ENCODE assay signal across 16 cellular contexts in genomic region chr22:42363851-42364250, GRCh38.
DNase-seq lines count a peak whose midpoint lies in the region; ATAC-seq and TF ChIP-seq lines count a peak whose summit lies in the region.
"Had no signal": no experiment of that assay in that cellular context is flagged by ENCODE, and none has a peak within 500 bp of the region (broad histone marks: within the 10 kb centered on the region; RNA-seq: fewer than 3 reads in every experiment).

No MANE protein-coding gene starts in this region.

- H2AFZ ChIP-seq in mesenchymal stem cell (ENCODE audit: low read depth, low read length) = no peak overlapping the region
- H2AFZ ChIP-seq in neural progenitor cell (replicated peaks) = no peak overlapping the region
- H2AFZ ChIP-seq in PC-9 = no peak overlapping the region

- no peak overlapping the region for H2BK5ac ChIP-seq in mesenchymal stem cell (ENCODE audit: low read depth, low read length, poor library complexity, severe bottlenecking)

- BruUV-seq in PC-9 (replicated peaks; lab: Mats Ljungman, UMichigan) = no TSS peak

- no peaks in the 10 kb centered on the region for H3K9me2 ChIP-seq in PC-9 (ENCODE audit: insufficient read depth)

- H3K36me3 ChIP-seq in SK-N-MC (ENCODE audit: insufficient read depth, low read length) = no peaks in the 10 kb centered on the region
- H3K36me3 ChIP-seq in mesenchymal stem cell (ENCODE audit: control insufficient read depth in 1 of 2, insufficient read depth in 2 of 2, low read depth in 1 of 2, low read length in 2 of 2) = no peaks in the 10 kb centered on the region
- no peaks in the 10 kb centered on the region for H3K36me3 ChIP-seq in neural progenitor cell
- no peaks in the 10 kb centered on the region for H3K36me3 ChIP-seq in PC-9 (ENCODE audit: low read depth)
- H3K36me3 ChIP-seq: BLaER1 treated with 17β-estradiol and CSF1 and Interleukin-3, amounts not matched to agents 10 nM and 100 nM; HAP-1; MG63 had no signal

- H3K4me3 ChIP-seq in SK-N-MC (peak overlapping the region; percentile 68), mesenchymal stem cell (ENCODE audit: insufficient read depth in 1 of 2, low read depth in 1 of 2, low read length in 2 of 2) (no peak overlapping the region), neural progenitor cell (no peak overlapping the region), PC-9 (no peak overlapping the region)
- H3K4me3 ChIP-seq: BLaER1 treated with 17β-estradiol and CSF1 and Interleukin-3, amounts not matched to agents 10 nM and 100 nM; HAP-1; MG63 had no signal

- peak overlapping the region; percentile 57 for H3K4me3 Mint-ChIP-seq in neural progenitor cell
- no peak overlapping the region for H3K4me3 Mint-ChIP-seq in nephron progenitor cell
- H3K4me3 Mint-ChIP-seq: CD8-positive, alpha-beta memory T cell had no signal

- ATAC-seq in GM21381 (IDR thresholded peaks at IDR 0.05; ENCODE audit: unreplicated experiment) = no peak

- H3F3A ChIP-seq in neural progenitor cell (ENCODE audit: low read depth) (peaks cover 38% of the 10 kb centered on the region), PC-9 (ENCODE audit: insufficient read depth, low read depth) (no peaks in the 10 kb centered on the region)

- H3K9me3 Mint-ChIP-seq in neural progenitor cell (no peaks in the 10 kb centered on the region), nephron progenitor cell (no peaks in the 10 kb centered on the region)

- CTCF ChIA-PET in PC-9 (lab: Charles Lee) = interaction anchor here (0.6 to 0.7 kb wide), 2 partner anchors 50 to 87 kb away, joined by 3 to 5 read pairs; no protein-coding TSS in a partner anchor

- intact Hi-C loops in PC-9 (cut with micrococcal nuclease; ENCODE audit: unreplicated experiment) = no loop called here

- DNase-seq in ELF-1 (ENCODE audit: low read depth, low spot score) (peak; percentile 75), SK-N-MC (ENCODE audit: low read depth, low spot score) (no peak), mesenchymal stem cell (no peak), neural progenitor cell (ENCODE audit: low spot score) (peak; percentile 47), anterior cingulate cortex (lab: John Stamatoyannopoulos, UW) (no peak), nephron progenitor cell (no peak), PC-9 (no peak)
- DNase-seq: CD8-positive, alpha-beta memory T cell; Kasumi-1; NCI-H1048; NCI-H1436; NCI-H1930 had no signal

- H3K27me3 Mint-ChIP-seq in neural progenitor cell (ENCODE audit: insufficient read depth, low read depth) = peaks cover 14% of the 10 kb centered on the region
- H3K27me3 Mint-ChIP-seq in nephron progenitor cell (ENCODE audit: low read depth, poor library complexity) = peaks cover 68% of the 10 kb centered on the region

- H3K4me1 Mint-ChIP-seq in neural progenitor cell (peaks cover 58% of the 10 kb centered on the region), nephron progenitor cell (peaks cover 35% of the 10 kb centered on the region)

- no peak overlapping the region for H3K14ac ChIP-seq in mesenchymal stem cell (ENCODE audit: low read length in 2 of 2)

- H4K20me1 ChIP-seq in neural progenitor cell (ENCODE audit: low read depth) (peaks cover 59% of the 10 kb centered on the region), PC-9 (ENCODE audit: insufficient read depth) (no peaks in the 10 kb centered on the region)

- H3K4me2 ChIP-seq in mesenchymal stem cell (ENCODE audit: low read length, poor library complexity, severe bottlenecking) = no peak overlapping the region
- H3K4me2 ChIP-seq in neural progenitor cell = peak overlapping the region; percentile 56
- H3K4me2 ChIP-seq in PC-9 = no peak overlapping the region

- H3K4me1 ChIP-seq in mesenchymal stem cell (ENCODE audit: control insufficient read depth, insufficient read depth, low read depth, low read length) (peaks cover 21% of the 10 kb centered on the region), neural progenitor cell (peaks cover 31% of the 10 kb centered on the region), PC-9 (replicated peaks; ENCODE audit: insufficient read depth) (peaks cover 8% of the 10 kb centered on the region; the same call in 1 of the 2 replicates)

- H3K9ac ChIP-seq in SK-N-MC (ENCODE audit: insufficient read length) (peak overlapping the region; percentile 71), mesenchymal stem cell (ENCODE audit: low read length) (peak overlapping the region; percentile 12), neural progenitor cell (no peak overlapping the region)
- H3K9ac ChIP-seq: BLaER1 treated with 17β-estradiol and CSF1 and Interleukin-3, amounts not matched to agents 10 nM and 100 nM had no signal

- POLR2A ChIA-PET in PC-9 (lab: Charles Lee; ENCODE audit: unreplicated experiment) = no interaction called here

- H3K27ac ChIP-seq in SK-N-MC = peak overlapping the region; percentile 97
- H3K27ac ChIP-seq in mesenchymal stem cell (ENCODE audit: low read length, poor library complexity, severe bottlenecking) = no peak overlapping the region
- H3K27ac ChIP-seq in neural progenitor cell = no peak overlapping the region
- no peak overlapping the region for H3K27ac ChIP-seq in PC-9
- H3K27ac ChIP-seq: BLaER1 treated with 17β-estradiol and CSF1 and Interleukin-3, amounts not matched to agents 10 nM and 100 nM had no signal

- TF ChIP-seq CTCF in neural progenitor cell (IDR thresholded peaks at IDR 0.05) (no peak), nephron progenitor cell (IDR thresholded peaks at IDR 0.05) (no peak), PC-9 (conservative IDR thresholded peaks at IDR 0.05) (no peak)

- H3K36me3 Mint-ChIP-seq in neural progenitor cell = peaks cover 5% of the 10 kb centered on the region
- H3K36me3 Mint-ChIP-seq in nephron progenitor cell (ENCODE audit: low read depth) = no peaks in the 10 kb centered on the region
- H3K36me3 Mint-ChIP-seq: CD8-positive, alpha-beta memory T cell had no signal

- H3K27me3 ChIP-seq in mesenchymal stem cell (ENCODE audit: control insufficient read depth in 1 of 2, insufficient read depth in 1 of 2, low read length in 2 of 2) = peaks cover 71 to 86% of the 10 kb centered on the region in 2 experiments
- peaks cover 31% of the 10 kb centered on the region for H3K27me3 ChIP-seq in neural progenitor cell
- peaks cover 13% of the 10 kb centered on the region for H3K27me3 ChIP-seq in PC-9 (ENCODE audit: insufficient read depth, low read depth)
- H3K27me3 ChIP-seq: MG63 had no signal

- H3K79me2 ChIP-seq in neural progenitor cell (ENCODE audit: low read depth) = peaks cover 17% of the 10 kb centered on the region
- no peaks in the 10 kb centered on the region for H3K79me2 ChIP-seq in PC-9 (ENCODE audit: low read depth)

- no peak overlapping the region for H3K23ac ChIP-seq in mesenchymal stem cell (ENCODE audit: low read length in 2 of 2)

- no peak overlapping the region for H3K18ac ChIP-seq in mesenchymal stem cell (ENCODE audit: low read depth in 1 of 2, low read length in 2 of 2)

- no peaks in the 10 kb centered on the region for H3K79me1 ChIP-seq in mesenchymal stem cell (replicated peaks; ENCODE audit: low read length, poor library complexity, severe bottlenecking)

- H3K27ac Mint-ChIP-seq in neural progenitor cell = no peak overlapping the region
- no peak overlapping the region for H3K27ac Mint-ChIP-seq in nephron progenitor cell
- H3K27ac Mint-ChIP-seq: CD8-positive, alpha-beta memory T cell had no signal

- H4K91ac ChIP-seq in mesenchymal stem cell (ENCODE audit: low read length) = no peak overlapping the region

- 70% methylated on average over 5 of the region's 7 CpGs for WGBS in mesenchymal stem cell

- H2BK12ac ChIP-seq in mesenchymal stem cell (ENCODE audit: low read length in 2 of 2) = no peak overlapping the region

- no peak overlapping the region for H2BK15ac ChIP-seq in mesenchymal stem cell (ENCODE audit: low read depth, poor library complexity, severe bottlenecking)

- H3K9me3 ChIP-seq in SK-N-MC (ENCODE audit: low read depth, low read length) (no peaks in the 10 kb centered on the region), mesenchymal stem cell (ENCODE audit: control insufficient read depth, low read length) (no peaks in the 10 kb centered on the region), neural progenitor cell (ENCODE audit: low read depth) (no peaks in the 10 kb centered on the region), PC-9 (ENCODE audit: insufficient read depth, low read depth) (no peaks in the 10 kb centered on the region)
- H3K9me3 ChIP-seq: BLaER1 treated with 17β-estradiol and CSF1 and Interleukin-3, amounts not matched to agents 10 nM and 100 nM; HAP-1; MG63 had no signal

- H3K4ac ChIP-seq in mesenchymal stem cell (ENCODE audit: low read depth in 1 of 2, low read length in 2 of 2) = no peak overlapping the region

- no peak overlapping the region for H2AK5ac ChIP-seq in mesenchymal stem cell (ENCODE audit: low read length, severe bottlenecking)

- no peak overlapping the region for H2BK120ac ChIP-seq in mesenchymal stem cell (ENCODE audit: low read depth, low read length)

- no peak overlapping the region for H4K8ac ChIP-seq in mesenchymal stem cell (ENCODE audit: low read length)

Comparison
In these comparisons a context has a peak if more than half of its experiments do, and no peak if none do; other contexts are left out.
1. DNase-seq: peak in ELF-1 (single experiment) and neural progenitor cell (single experiment); none in SK-N-MC (single experiment), mesenchymal stem cell (single experiment), anterior cingulate cortex (0 of 58), nephron progenitor cell (single experiment) and PC-9 (0 of 2).